In the genomic region with DNA sequence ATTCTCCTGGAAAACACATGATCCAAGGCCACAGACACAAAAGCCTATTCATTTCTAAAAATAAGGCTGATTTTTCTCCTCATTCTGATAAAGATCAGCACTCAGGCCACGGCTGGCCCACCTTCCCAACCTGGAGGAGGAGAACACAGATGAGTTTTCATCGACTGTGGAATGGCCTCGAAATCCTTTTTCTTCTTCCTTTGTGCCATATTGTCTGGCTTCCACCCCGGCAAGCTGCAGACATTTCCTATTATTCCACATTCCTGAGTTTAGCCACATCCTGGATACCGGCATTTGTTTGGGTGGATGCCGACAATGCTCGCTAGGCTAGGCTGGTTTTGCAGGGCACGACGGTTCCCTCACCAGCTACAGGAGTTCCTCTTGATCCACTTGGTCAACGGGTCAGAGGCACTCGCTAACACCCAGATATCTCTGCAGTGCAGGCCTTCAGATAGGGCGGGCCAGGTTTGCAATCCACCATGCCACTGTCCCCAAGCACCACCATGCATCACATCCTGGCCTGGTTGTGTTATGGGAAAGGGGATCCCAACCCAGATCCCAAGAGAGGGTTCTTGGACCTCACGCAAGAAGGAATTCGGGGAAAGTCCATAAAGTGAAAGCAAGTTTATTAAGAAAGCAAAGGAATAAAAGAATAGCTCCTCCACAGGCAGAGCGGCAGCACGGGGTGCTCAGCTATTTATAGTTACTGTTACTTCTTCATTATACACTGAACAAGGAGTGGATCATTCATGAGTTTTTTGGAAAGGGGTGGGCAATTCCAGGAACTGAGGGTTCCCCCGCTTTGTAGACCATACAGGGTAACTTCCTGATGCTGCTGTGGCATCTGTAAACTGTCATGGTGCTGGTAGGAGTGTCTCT, we compare ENCODE assay signal across 9 cellular contexts. TPM values are rescaled to one million over a fixed set of nuclear protein-coding genes. Genes with fewer than 3 reads are reported as not detected.
A peak's percentile ranks its signal among the peaks of the same experiment; 100 is the strongest.
DNase-seq lines count a peak whose midpoint lies in the region; ATAC-seq, FAIRE-seq and TF ChIP-seq lines count a peak whose summit lies in the region.
"Had no signal": no experiment of that assay in that cellular context is flagged by ENCODE, and none has a peak within 500 bp of the region (broad histone marks: within the 10 kb centered on the region; RNA-seq: fewer than 3 reads in every experiment).

No MANE protein-coding gene starts in this region.

- peaks cover 18 to 22% of the 10 kb centered on the region in 2 donors for H3K36me3 Mint-ChIP-seq in CD14-positive monocyte
- H3K36me3 Mint-ChIP-seq in T-helper 17 cell (ENCODE audit: low read depth), result no peaks in the 10 kb centered on the region

- DNase-seq in activated effector memory CD4-positive, alpha-beta T cell treated with anti-CD3 and anti-CD28 coated beads, Interleukin-2, amount 50 U/mL, for 16 hours, result peak; percentile 57
- DNase-seq in activated effector memory CD4-positive, alpha-beta T cell treated with Interleukin-2 at 50 U/mL for 16 hours, result no peak
- DNase-seq in amniotic epithelial cell (ENCODE audit: low read depth) (peak; percentile 87), iPS DF 19.7 (ENCODE audit: low read depth, low spot score) (peak; percentile 17), transverse colon (no peak), CD14-positive monocyte (ENCODE audit: low spot score) (no peak), T-helper 17 cell (no peak), GM12892 (ENCODE audit: insufficient read length) (no peak)
- DNase-seq: COR-L47 had no signal

- H3K27ac Mint-ChIP-seq in CD14-positive monocyte, result peak overlapping the region in 2 of 7 donors; percentile 32 to 86
- H3K27ac Mint-ChIP-seq in T-helper 17 cell, result no peak overlapping the region

- TF ChIP-seq POLR2A in transverse colon (IDR thresholded peaks at IDR 0.05) (no peak), GM12892 (IDR thresholded peaks at IDR 0.05; ENCODE audit: low read depth, low read length) (no peak)

- FAIRE-seq in GM12892 (lab: Jason Lieb, UNC), result no peak

- intact Hi-C loops in transverse colon (cut with DNase I; ENCODE audit: low total_unique reads), result no loop called here
- intact Hi-C loops in CD14-positive monocyte (cut with micrococcal nuclease), result no loop called here

- TF ChIP-seq EP300 in transverse colon (IDR thresholded peaks at IDR 0.05; ENCODE audit: low read depth), result no peak

- H3K4me3 ChIP-seq in transverse colon, result no peak overlapping the region

- no peak for ATAC-seq in T-helper 17 cell

- H3K36me3 ChIP-seq in transverse colon, result no peaks in the 10 kb centered on the region

- H3K9me3 Mint-ChIP-seq in CD14-positive monocyte, result no peaks in the 10 kb centered on the region

- H3K4me3 Mint-ChIP-seq in CD14-positive monocyte (peak overlapping the region in 1 of 2 donors; percentile 39), T-helper 17 cell (no peak overlapping the region)

- H3K27me3 ChIP-seq in transverse colon, result no peaks in the 10 kb centered on the region

- no peak for TF ChIP-seq CTCF in transverse colon (IDR thresholded peaks at IDR 0.05)
- no peak for TF ChIP-seq CTCF in CD14-positive monocyte (IDR thresholded peaks at IDR 0.05)

- WGBS in transverse colon (ENCODE audit: low coverage in 1 of 2), 2 donors, result 71 to 72% methylated on average over 13 to 17 of the region's 17 CpGs

- H3K4me1 Mint-ChIP-seq in CD14-positive monocyte (peaks cover 27% of the 10 kb centered on the region), T-helper 17 cell (peaks cover 29% of the 10 kb centered on the region)

- in situ Hi-C loops in transverse colon (cut with MboI; ENCODE audit: low pct_ligation_motif_present in 1 of 4, low pct_unique_long_range_greater_than_20kb in 1 of 4, low sequenced_read_pairs in 3 of 4), result no loop called here

- H3K9me3 ChIP-seq in transverse colon, result no peaks in the 10 kb centered on the region
- no peaks in the 10 kb centered on the region for H3K9me3 ChIP-seq in T-helper 17 cell (ENCODE audit: control insufficient read depth, low read length, poor library complexity, severe bottlenecking)

- peaks cover 5 to 17% (median 10%) of the 10 kb centered on the region in 4 donors for H3K4me1 ChIP-seq in transverse colon

- H3K27ac ChIP-seq in transverse colon, result peak overlapping the region in 3 of 4 donors; percentile 11 to 24 (median 23)

- H3K27me3 Mint-ChIP-seq in CD14-positive monocyte (ENCODE audit: low read depth in 3 of 3) (peaks cover 8 to 21% (median 11%) of the 10 kb centered on the region in 3 donors), T-helper 17 cell (no peaks in the 10 kb centered on the region)

RNA-seq across cellular contexts. Expression of a gene that starts 4.2 kb away (rescaled TPM):
- total RNA-seq in transverse colon, result 100 to 1,000 TPM in 3 of 4 donors, 10 to 100 TPM in 1; 61.9 to 246 (median 226) TPM
- polyA plus RNA-seq in CD14-positive monocyte, result 10 to 100 TPM; 62.6 to 86.4 TPM
- 10 to 100 TPM; 27.4 to 30.1 TPM for total RNA-seq in T-helper 17 cell
- 109 TPM for polyA plus RNA-seq in GM12892 (2012; ENCODE audit: missing spikeins)

RNA-seq across cellular contexts. Expression of a gene that starts 8.0 kb away (rescaled TPM):
- total RNA-seq in transverse colon, result not detected
- polyA plus RNA-seq in CD14-positive monocyte, result 1 to 10 TPM; 2.4 to 3.1 TPM
- 100 to 1,000 TPM in 1 of 2 donors, 10 to 100 TPM in 1; 14.0 to 483 TPM for total RNA-seq in T-helper 17 cell
- 0.66 TPM for polyA plus RNA-seq in GM12892 (2012; ENCODE audit: missing spikeins)

RNA-seq across cellular contexts. Expression of a gene that starts 20.9 kb away (rescaled TPM):
- 10 to 100 TPM in 3 of 4 donors, 1 to 10 TPM in 1; 7.2 to 33.0 (median 25.8) TPM for total RNA-seq in transverse colon
- 100 to 1,000 TPM; 102 to 105 TPM for polyA plus RNA-seq in CD14-positive monocyte
- total RNA-seq in T-helper 17 cell, result 10 to 100 TPM; 57.8 to 84.0 TPM
- 81.7 TPM for polyA plus RNA-seq in GM12892 (2012; ENCODE audit: missing spikeins)

RNA-seq across cellular contexts. Expression of a gene that starts 30.2 kb away (rescaled TPM):
- total RNA-seq in transverse colon (10 to 100 TPM; 43.7 to 68.1 (median 55.1) TPM), T-helper 17 cell (10 to 100 TPM; 71.0 to 82.3 TPM)
- 10 to 100 TPM; 49.0 to 50.1 TPM for polyA plus RNA-seq in CD14-positive monocyte
- polyA plus RNA-seq in GM12892 (2012; ENCODE audit: missing spikeins), result 51.1 TPM

RNA-seq across cellular contexts. Expression of a gene that starts 31.4 kb away (rescaled TPM):
- total RNA-seq in transverse colon (100 to 1,000 TPM in 2 of 4 donors, 10 to 100 TPM in 2; 25.3 to 119 (median 67.8) TPM), T-helper 17 cell (10 to 100 TPM; 53.8 to 72.6 TPM)
- polyA plus RNA-seq in CD14-positive monocyte, result 10 to 100 TPM; 16.9 to 21.0 TPM
- 83.4 TPM for polyA plus RNA-seq in GM12892 (2012; ENCODE audit: missing spikeins)

Comparison
In these comparisons a context has a peak if more than half of its experiments do, and no peak if none do; other contexts are left out.
1. DNase-seq: peak in activated effector memory CD4-positive, alpha-beta T cell treated with anti-CD3 and anti-CD28 coated beads, Interleukin-2, amount 50 U/mL, for 16 hours (single experiment), amniotic epithelial cell (single experiment) and iPS DF 19.7 (single experiment); none in activated effector memory CD4-positive, alpha-beta T cell treated with Interleukin-2 at 50 U/mL for 16 hours (single experiment), transverse colon (single experiment), CD14-positive monocyte (single experiment), T-helper 17 cell (0 of 3) and GM12892 (single experiment).
2. RNA of a gene that starts 8.0 kb away (total RNA-seq): 14.0 to 483 TPM in T-helper 17 cell; not detected in transverse colon; every median in the first group is over 10 times any median in the second.